Comparison of ENCODE assay signal across 1 cellular context in genomic region chr11:57668467-57668890, GRCh38.
TF ChIP-seq lines count a peak whose summit lies in the region.

No MANE protein-coding gene starts in this region.

TF ChIP-seq in IMR-90, 13 proteins besides CTCF, POLR2A, EP300 and RAD21:
- TF ChIP-seq MXI1 (IDR thresholded peaks at IDR 0.05; ENCODE audit: borderline replicate concordance, low read depth, low read length) (peak; percentile 21; the same call in 1 of the 2 replicates), SMC3 (IDR thresholded peaks at IDR 0.05; ENCODE audit: low read depth, low read length) (no peak)
- TF ChIP-seq, protein P1, sequence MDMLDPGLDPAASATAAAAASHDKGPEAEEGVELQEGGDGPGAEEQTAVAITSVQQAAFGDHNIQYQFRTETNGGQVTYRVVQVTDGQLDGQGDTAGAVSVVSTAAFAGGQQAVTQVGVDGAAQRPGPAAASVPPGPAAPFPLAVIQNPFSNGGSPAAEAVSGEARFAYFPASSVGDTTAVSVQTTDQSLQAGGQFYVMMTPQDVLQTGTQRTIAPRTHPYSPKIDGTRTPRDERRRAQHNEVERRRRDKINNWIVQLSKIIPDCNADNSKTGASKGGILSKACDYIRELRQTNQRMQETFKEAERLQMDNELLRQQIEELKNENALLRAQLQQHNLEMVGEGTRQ (IDR thresholded peaks at IDR 0.05; ENCODE audit: low read depth, low read length), result no peak
TF ChIP-seq in IMR-90: peak in this region for 1.
